17 cellular contexts compared by ENCODE assay signal in the genomic region with DNA sequence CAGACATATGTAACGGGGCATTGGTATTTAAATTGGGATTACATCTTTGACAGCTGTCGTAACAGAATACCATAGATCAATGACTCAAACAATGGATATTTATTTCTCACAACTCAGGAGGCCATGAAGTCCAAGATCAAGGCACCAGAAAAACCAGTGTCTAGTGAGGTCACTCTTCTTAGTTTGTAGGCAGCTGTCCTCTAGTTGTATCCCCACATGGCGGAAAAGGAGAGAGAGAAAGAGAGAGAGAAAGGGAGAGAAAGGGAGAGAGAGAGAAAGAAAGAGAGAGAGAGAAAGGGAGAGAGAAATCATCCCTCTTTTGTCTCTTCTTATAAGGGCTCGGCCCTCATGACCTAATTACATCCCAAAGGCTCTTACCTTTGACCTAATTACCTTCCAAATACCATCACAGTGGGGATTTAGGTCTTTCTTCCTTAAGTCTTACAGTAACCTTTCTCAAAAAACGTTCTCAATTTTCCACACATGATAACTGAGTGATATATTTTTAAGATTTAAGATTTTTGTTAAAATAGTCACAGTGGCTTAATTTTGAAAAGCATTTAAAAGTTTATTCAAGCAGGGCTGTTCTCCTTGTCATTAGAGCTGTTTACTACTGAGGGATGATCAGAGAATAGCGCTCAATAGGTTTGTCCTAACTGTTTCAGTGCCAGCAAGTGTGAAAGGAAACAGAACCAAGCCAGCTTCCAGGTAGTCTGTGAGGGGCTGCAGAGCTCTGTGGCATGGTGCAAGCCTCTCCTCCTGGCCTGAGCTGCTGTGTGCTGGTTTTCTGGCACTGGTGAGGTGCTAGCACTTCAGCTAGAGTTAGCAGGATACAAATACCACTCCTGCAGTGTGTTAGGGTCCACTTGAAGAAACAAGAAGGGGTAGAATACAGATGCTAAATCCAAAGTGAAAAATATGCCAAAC.
DNase-seq lines count a peak whose midpoint lies in the region; ATAC-seq and TF ChIP-seq lines count a peak whose summit lies in the region.
"Had no signal": no experiment of that assay in that cellular context is flagged by ENCODE, and none has a peak within 500 bp of the region (broad histone marks: within the 10 kb centered on the region; RNA-seq: fewer than 3 reads in every experiment).

No MANE protein-coding gene starts in this region.

- peaks cover 26% of the 10 kb centered on the region for H3K4me1 ChIP-seq in iPS-18a (ENCODE audit: control insufficient read depth, low read depth, low read length)
- H3K4me1 ChIP-seq in Peyer's patch, result no peaks in the 10 kb centered on the region

- H3K27me3 ChIP-seq in H7 (ENCODE audit: control insufficient read depth, insufficient read depth, low read length), result peaks cover 1% of the 10 kb centered on the region; the same call in 1 of the 2 replicates
- H3K27me3 ChIP-seq in iPS-18a (ENCODE audit: control insufficient read depth, insufficient read depth, low read length), result no peaks in the 10 kb centered on the region
- H3K27me3 ChIP-seq in Peyer's patch, result no peaks in the 10 kb centered on the region

- H3K36me3 ChIP-seq in H7 (replicated peaks; ENCODE audit: control insufficient read depth, insufficient read depth, low read length), result no peaks in the 10 kb centered on the region
- no peaks in the 10 kb centered on the region for H3K36me3 ChIP-seq in iPS-18a (ENCODE audit: control insufficient read depth, low read depth, low read length)
- no peaks in the 10 kb centered on the region for H3K36me3 ChIP-seq in Peyer's patch

- peaks cover 5% of the 10 kb centered on the region for H3K9me3 Mint-ChIP-seq in nephron

- H3K4me3 ChIP-seq in H7 (ENCODE audit: insufficient read depth, low read depth, low read length) (no peak overlapping the region), iPS-18a (ENCODE audit: low read length) (peak overlapping the region; percentile 54), Peyer's patch (no peak overlapping the region)

- peak overlapping the region in 2 of 3 experiments; percentile 3 to 41 for H3K27ac Mint-ChIP-seq in nephron

- peaks cover 33% of the 10 kb centered on the region for H3K4me1 Mint-ChIP-seq in nephron

- TF ChIP-seq POLR2A in Peyer's patch (IDR thresholded peaks at IDR 0.05), result no peak

- DNase-seq in H7, result peak; percentile 12
- DNase-seq in LHCN-M2 (ENCODE audit: low read depth), result peak; percentile 2
- no peak for DNase-seq in Peyer's patch
- no peak for DNase-seq in activated effector memory CD4-positive, alpha-beta T cell treated with Interleukin-2 at 50 U/mL for 16 hours
- DNase-seq: C1 segment of cervical spinal cord; DND-41; GDM1; NCI-H1105 treated with DMSO at 0.1 percent for 48 hours; NCI-H1694 treated with DMSO at 0.1 percent for 48 hours; NCI-H2107; NCI-H226; NCI-H526; NK-92 treated with Interleukin-12 subunit alpha and Interleukin-12 subunit beta, amount 100 ng/mL, for 24 hours; OCI-M1 had no signal

- H3K27me3 Mint-ChIP-seq in nephron (ENCODE audit: low read depth), result no peaks in the 10 kb centered on the region

- H3K4me3 Mint-ChIP-seq in nephron, result no peak overlapping the region

- TF ChIP-seq CTCF in nephron (IDR thresholded peaks at IDR 0.05; ENCODE audit: unreplicated experiment in 3 of 3), result no peak
- no peak for TF ChIP-seq CTCF in Peyer's patch (IDR thresholded peaks at IDR 0.05)

- H3K36me3 Mint-ChIP-seq in nephron (ENCODE audit: low read depth), result no peaks in the 10 kb centered on the region

- H3K27ac ChIP-seq in iPS-18a (ENCODE audit: low read length) (peak overlapping the region; percentile 52), Peyer's patch (no peak overlapping the region)

- ATAC-seq in GM18873 (IDR thresholded peaks at IDR 0.05; ENCODE audit: low FRiP score, unreplicated experiment), result no peak

- H3K9me3 ChIP-seq in iPS-18a (ENCODE audit: control insufficient read depth, low read depth, low read length) (no peaks in the 10 kb centered on the region), Peyer's patch (no peaks in the 10 kb centered on the region)

- H3K9ac ChIP-seq in iPS-18a (ENCODE audit: low read length), result peak overlapping the region; percentile 44

Comparison
In these comparisons a context has a peak if more than half of its experiments do, and no peak if none do; other contexts are left out.
1. DNase-seq: peak in H7 (single experiment) and LHCN-M2 (single experiment); none in Peyer's patch (0 of 3) and activated effector memory CD4-positive, alpha-beta T cell treated with Interleukin-2 at 50 U/mL for 16 hours (single experiment).